ENCODE assay signal across 13 cellular contexts in genomic region chr2:43199492-43200481, GRCh38. TPM values are rescaled to one million over a fixed set of nuclear protein-coding genes. Genes with fewer than 3 reads are reported as not detected.
DNase-seq lines count a peak whose midpoint lies in the region; ATAC-seq and TF ChIP-seq lines count a peak whose summit lies in the region.
"Had no signal": no experiment of that assay in that cellular context is flagged by ENCODE, and none has a peak within 500 bp of the region (broad histone marks: within the 10 kb centered on the region; RNA-seq: fewer than 3 reads in every experiment).

No MANE protein-coding gene starts in this region.

- no peaks in the 10 kb centered on the region for H3K9me3 ChIP-seq in BLaER1 treated with 17β-estradiol and CSF1 and Interleukin-3, amounts not matched to agents 10 nM and 100 nM (replicated peaks in 1 of 11)
- H3K9me3 ChIP-seq in HUES64 (ENCODE audit: insufficient read depth, low read depth, low read length) (no peaks in the 10 kb centered on the region), colonic mucosa (no peaks in the 10 kb centered on the region), mucosa of descending colon (no peaks in the 10 kb centered on the region), suprapubic skin (no peaks in the 10 kb centered on the region)

- peak overlapping the region; percentile 72 to 95 (median 85) for H3K4me2 ChIP-seq in BLaER1 treated with 17β-estradiol and CSF1 and Interleukin-3, amounts not matched to agents 10 nM and 100 nM

- DNase-seq in colonic mucosa (peak; percentile 46), mucosa of descending colon (peak in 1 of 3 donors; percentile 47), amygdala (lab: John Stamatoyannopoulos, UW) (no peak), DMS 273 (lab: John Stamatoyannopoulos, UW; ENCODE audit: unreplicated experiment) (no peak), suprapubic skin (ENCODE audit: low spot score in 2 of 2) (no peak)
- DNase-seq: activated gamma-delta T cell treated with Interleukin-2 at 50 U/mL for 16 hours; cortex of kidney; foreskin melanocyte; NCI-H748 treated with DMSO at 0.1 percent for 48 hours; stimulated activated CD4-positive, alpha-beta T cell treated with anti-CD3 and anti-CD28 coated beads, Interleukin-2, amount 100 ng/mL, for 48 hours had no signal

- peaks cover 79 to 100% (median 100%) of the 10 kb centered on the region in 10 experiments for H3K4me1 ChIP-seq in BLaER1 treated with 17β-estradiol and CSF1 and Interleukin-3, amounts not matched to agents 10 nM and 100 nM
- H3K4me1 ChIP-seq in HUES64 (ENCODE audit: insufficient read depth, low read length) (no peaks in the 10 kb centered on the region; the same call in 1 of the 2 replicates), colonic mucosa (peaks cover 3% of the 10 kb centered on the region), mucosa of descending colon (ENCODE audit: low read depth) (peaks cover 9% of the 10 kb centered on the region), suprapubic skin (no peaks in the 10 kb centered on the region)

- TF ChIP-seq CTCF in colonic mucosa (IDR thresholded peaks at IDR 0.05) (no peak), mucosa of descending colon (IDR thresholded peaks at IDR 0.05) (no peak), suprapubic skin (IDR thresholded peaks at IDR 0.05) (no peak)

- ATAC-seq in mucosa of descending colon (peak; percentile 77), GM18520 (IDR thresholded peaks at IDR 0.05; ENCODE audit: unreplicated experiment) (no peak)

- H4K20me1 ChIP-seq in BLaER1 treated with 17β-estradiol and CSF1 and Interleukin-3, amounts not matched to agents 10 nM and 100 nM, result peaks cover 0 to 6% (median 0%) of the 10 kb centered on the region in 11 experiments; a peak in 2 of 22 replicates

- H3K27ac ChIP-seq in BLaER1 treated with 17β-estradiol and CSF1 and Interleukin-3, amounts not matched to agents 10 nM and 100 nM, result peak overlapping the region in 10 of 11 experiments; percentile 19 to 90 (median 82); a peak in 20 of 22 replicates
- H3K27ac ChIP-seq in HUES64 (ENCODE audit: low read depth, low read length) (no peak overlapping the region), colonic mucosa (no peak overlapping the region), suprapubic skin (no peak overlapping the region)

- peak overlapping the region in 10 of 11 experiments; percentile 34 to 75 (median 69); a peak in 20 of 22 replicates for H3K9ac ChIP-seq in BLaER1 treated with 17β-estradiol and CSF1 and Interleukin-3, amounts not matched to agents 10 nM and 100 nM
- H3K9ac ChIP-seq in HUES64 (ENCODE audit: low read depth, low read length) (peak overlapping the region; percentile 30; the same call in 1 of the 2 replicates), colonic mucosa (ENCODE audit: low read depth in 2 of 2, low read length in 2 of 2) (peak overlapping the region in 1 of 2 donors; percentile 58)

- WGBS in HUES64, result 67% methylated on average over 16 of the region's 16 CpGs
- WGBS in suprapubic skin, result 77% methylated on average over 15 of the region's 16 CpGs

- no peaks in the 10 kb centered on the region for H3K27me3 ChIP-seq in BLaER1 treated with 17β-estradiol and CSF1 and Interleukin-3, amounts not matched to agents 10 nM and 100 nM
- H3K27me3 ChIP-seq in HUES64 (ENCODE audit: insufficient read depth, low read length), result no peaks in the 10 kb centered on the region
- no peaks in the 10 kb centered on the region for H3K27me3 ChIP-seq in colonic mucosa
- H3K27me3 ChIP-seq in suprapubic skin, result no peaks in the 10 kb centered on the region

- no peak for TF ChIP-seq EP300 in suprapubic skin (IDR thresholded peaks at IDR 0.05)

- intact Hi-C loops in colonic mucosa (cut with DNase I), result no loop called here
- intact Hi-C loops in mucosa of descending colon (cut with DNase I, micrococcal nuclease), result no loop called here

- no peak for TF ChIP-seq POLR2A in suprapubic skin (IDR thresholded peaks at IDR 0.05)

- peak overlapping the region in 2 of 10 experiments; percentile 16 to 26; a peak in 2 of 20 replicates for H3K4me3 ChIP-seq in BLaER1 treated with 17β-estradiol and CSF1 and Interleukin-3, amounts not matched to agents 10 nM and 100 nM
- no peak overlapping the region for H3K4me3 ChIP-seq in HUES64 (ENCODE audit: low read length)
- H3K4me3 ChIP-seq in colonic mucosa, result no peak overlapping the region
- H3K4me3 ChIP-seq in mucosa of descending colon, result no peak overlapping the region
- no peak overlapping the region for H3K4me3 ChIP-seq in suprapubic skin

- H3K36me3 ChIP-seq in BLaER1 treated with 17β-estradiol and CSF1 and Interleukin-3, amounts not matched to agents 10 nM and 100 nM, result no peaks in the 10 kb centered on the region; a peak in 1 of 22 replicates
- H3K36me3 ChIP-seq in HUES64 (ENCODE audit: insufficient read depth, low read length) (no peaks in the 10 kb centered on the region), colonic mucosa (no peaks in the 10 kb centered on the region), mucosa of descending colon (ENCODE audit: low read depth) (no peaks in the 10 kb centered on the region), suprapubic skin (no peaks in the 10 kb centered on the region)

RNA-seq across cellular contexts. Expression of gene ZFP36L2, which starts 26.6 kb away (rescaled TPM):
- 62.2 TPM for polyA plus RNA-seq in HUES64 (2013, experiment 1 of 2)
- 60.5 TPM for polyA plus RNA-seq in HUES64 (2013, experiment 2 of 2)
- total RNA-seq in colonic mucosa (100 to 1,000 TPM; 166 to 205 TPM), mucosa of descending colon (100 to 1,000 TPM; 160 to 198 (median 169) TPM), suprapubic skin (100 to 1,000 TPM; 198 to 238 (median 223) TPM)

Comparison
In these comparisons a context has a peak if more than half of its experiments do, and no peak if none do; other contexts are left out.
1. H3K27ac ChIP-seq: peak in BLaER1 treated with 17β-estradiol and CSF1 and Interleukin-3, amounts not matched to agents 10 nM and 100 nM (10 of 11); none in HUES64 (single experiment), colonic mucosa (single experiment) and suprapubic skin (single experiment).